ENCODE assay signal across 26 cellular contexts in the genomic region with DNA sequence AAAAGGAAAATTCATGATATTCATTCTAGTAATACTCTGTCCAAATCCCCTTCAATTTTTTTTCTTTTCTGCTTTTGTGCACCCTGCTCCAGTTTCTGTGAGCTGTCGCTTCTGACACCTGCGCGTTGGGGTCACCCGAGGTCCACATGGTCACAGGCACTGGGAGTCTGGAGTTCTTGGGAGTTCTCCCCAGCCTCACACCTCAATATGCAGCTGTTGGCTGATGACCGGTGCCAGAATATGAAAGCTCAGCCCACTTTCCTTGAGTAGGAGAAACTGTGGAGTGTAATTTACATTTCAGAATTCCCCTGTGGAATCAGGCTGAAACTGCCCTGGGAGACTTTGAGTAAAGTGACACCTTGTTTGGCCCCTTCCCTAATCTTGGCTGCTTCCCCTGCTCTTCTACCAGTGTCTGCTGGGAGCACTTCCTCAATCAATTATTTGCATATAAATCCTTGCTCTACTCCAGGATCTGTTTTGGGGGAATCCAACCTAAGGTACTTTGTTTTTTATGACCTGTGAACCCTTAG.
"Had no signal": no experiment of that assay in that cellular context is flagged by ENCODE, and none has a peak within 500 bp of the region (broad histone marks: within the 10 kb centered on the region; RNA-seq: fewer than 3 reads in every experiment).

No MANE protein-coding gene starts in this region.

- H3K4me3 Mint-ChIP-seq: activated B cell treated with CpG ODN at 0.5 μM for 24 hours; activated CD4-positive, alpha-beta T cell treated with anti-CD3 and anti-CD28 coated beads, Interleukin-2, amount 10 ng/mL, durations not matched to agents 24 days and 14 days; activated CD8-positive, alpha-beta memory T cell treated with anti-CD3 and anti-CD28 coated beads, Interleukin-2, amount 10 ng/mL, durations not matched to agents 7 days and 5 days; activated naive CD4-positive, alpha-beta T cell treated with anti-CD3 and anti-CD28 coated beads, Interleukin-2, amount 50 U/mL, for 24 hours; activated T-cell treated with anti-CD3 and anti-CD28 coated beads, Interleukin-2, amount 50 U/mL, for 24 hours; activated T-helper 1 cell treated with anti-CD3 and anti-CD28 coated beads, Interleukin-12 subunit alpha, Interleukin-12 subunit beta, Interleukin-2, Interleukin-4 antibody, amounts not matched to agents 30 ng/mL and 10 ng/mL and 1 ng/mL, durations not matched to agents 14 hours and 24 hours and 36 hours; T-helper 17 cell had no signal

- H3K27me3 ChIP-seq: breast epithelium had no signal

- H3K4me3 ChIP-seq: breast epithelium, K562 had no signal

- H3K27me3 Mint-ChIP-seq: activated B cell treated with CpG ODN at 0.5 μM for 24 hours; activated naive CD4-positive, alpha-beta T cell treated with anti-CD3 and anti-CD28 coated beads, Interleukin-2, amount 50 U/mL, for 24 hours; activated T-cell treated with anti-CD3 and anti-CD28 coated beads, Interleukin-2, amount 50 U/mL, for 24 hours; T-helper 17 cell had no signal

- H3K27ac ChIP-seq: breast epithelium had no signal

- H3K4me1 ChIP-seq: breast epithelium had no signal

- ATAC-seq: activated CD8-positive, alpha-beta memory T cell treated with anti-CD3 and anti-CD28 coated beads, Interleukin-2, amount 10 ng/mL, durations not matched to agents 7 days and 5 days; K562; PC-3; T-helper 17 cell had no signal

- H3K27ac Mint-ChIP-seq: activated B cell treated with CpG ODN at 0.5 μM for 24 hours; activated CD4-positive, alpha-beta T cell treated with anti-CD3 and anti-CD28 coated beads, Interleukin-2, amount 10 ng/mL, durations not matched to agents 24 days and 14 days; activated CD8-positive, alpha-beta memory T cell treated with anti-CD3 and anti-CD28 coated beads, Interleukin-2, amount 10 ng/mL, durations not matched to agents 7 days and 5 days; activated T-cell treated with anti-CD3 and anti-CD28 coated beads, Interleukin-2, amount 50 U/mL, for 24 hours; activated T-helper 1 cell treated with anti-CD3 and anti-CD28 coated beads, Interleukin-12 subunit alpha, Interleukin-12 subunit beta, Interleukin-2, Interleukin-4 antibody, amounts not matched to agents 30 ng/mL and 10 ng/mL and 1 ng/mL, durations not matched to agents 14 hours and 24 hours and 36 hours; T-helper 17 cell had no signal

- H3K36me3 ChIP-seq: breast epithelium had no signal

- H3K4me1 Mint-ChIP-seq: activated B cell treated with CpG ODN at 0.5 μM for 24 hours, T-helper 17 cell had no signal

- DNase-seq: activated B cell treated with CpG ODN at 0.5 μM for 24 hours; activated CD4-positive, alpha-beta T cell treated with anti-CD3 and anti-CD28 coated beads for 1 hour; activated CD4-positive, alpha-beta T cell treated with anti-CD3 and anti-CD28 coated beads, Interleukin-2, amount 10 ng/mL, durations not matched to agents 24 days and 14 days; activated CD4-positive, alpha-beta T cell treated with anti-CD3 and anti-CD28 coated beads, Interleukin-2, amount 50 U/mL, for 48 hours; activated CD8-positive, alpha-beta memory T cell treated with anti-CD3 and anti-CD28 coated beads, Interleukin-2, amount 10 ng/mL, durations not matched to agents 7 days and 5 days; activated effector memory CD4-positive, alpha-beta T cell treated with Interleukin-2 at 50 U/mL for 16 hours; activated naive CD4-positive, alpha-beta T cell; activated T-cell treated with anti-CD3 and anti-CD28 coated beads, Interleukin-2, amount 50 U/mL, for 24 hours; aorta; caudate nucleus; Karpas-422; MM.1S; NCI-H1048; NCI-H146; NCI-H187 treated with DMSO at 0.1 percent for 48 hours; NCI-H2081 treated with DMSO at 0.1 percent for 48 hours; NCI-H2171 treated with DMSO at 0.1 percent for 48 hours; NCI-H524; PC-3; SHP77 treated with DMSO at 0.1 percent for 48 hours; T-helper 17 cell; T-helper 9 cell had no signal
